ENCODE assay signal across 1 cellular context in the genomic region with DNA sequence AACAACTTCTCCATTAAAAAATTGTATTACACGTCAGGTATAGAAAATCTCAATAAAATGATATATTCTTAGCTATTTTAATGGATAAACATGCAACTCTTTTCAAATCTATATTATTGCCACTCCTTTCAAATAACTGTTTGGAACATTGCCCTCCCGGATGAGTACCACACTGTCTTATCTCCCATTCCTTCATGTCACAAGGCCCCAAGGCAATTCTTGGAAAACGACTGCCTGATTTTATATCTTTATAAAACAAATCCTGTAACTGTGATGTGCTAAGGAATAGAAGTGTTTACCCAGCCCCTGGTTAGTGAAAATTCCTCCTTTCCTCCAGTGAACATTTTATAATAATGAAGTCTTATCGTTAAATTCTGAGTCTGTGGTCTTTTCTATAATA.
TF ChIP-seq lines count a peak whose summit lies in the region.

No MANE protein-coding gene starts in this region.

TF ChIP-seq in HepG2, 621 proteins besides CTCF, POLR2A, EP300 and RAD21:
- no peak for TF ChIP-seq PCBP2 (optimal IDR thresholded peaks at IDR 0.05; ENCODE audit: low read depth, low read length, poor library complexity, severe bottlenecking)
- no peak for TF ChIP-seq ZMYM4 (CRISPR knock-in tag; IDR thresholded peaks at IDR 0.05)
- no peak for TF ChIP-seq ARNT2 (CRISPR knock-in tag; IDR thresholded peaks at IDR 0.05; ENCODE audit: low read depth)
- TF ChIP-seq NFYC (CRISPR knock-in tag; IDR thresholded peaks at IDR 0.05), result no peak
- TF ChIP-seq NCOR1 (IDR thresholded peaks at IDR 0.05; ENCODE audit: borderline replicate concordance, low read length), result no peak
- TF ChIP-seq, protein P1, sequence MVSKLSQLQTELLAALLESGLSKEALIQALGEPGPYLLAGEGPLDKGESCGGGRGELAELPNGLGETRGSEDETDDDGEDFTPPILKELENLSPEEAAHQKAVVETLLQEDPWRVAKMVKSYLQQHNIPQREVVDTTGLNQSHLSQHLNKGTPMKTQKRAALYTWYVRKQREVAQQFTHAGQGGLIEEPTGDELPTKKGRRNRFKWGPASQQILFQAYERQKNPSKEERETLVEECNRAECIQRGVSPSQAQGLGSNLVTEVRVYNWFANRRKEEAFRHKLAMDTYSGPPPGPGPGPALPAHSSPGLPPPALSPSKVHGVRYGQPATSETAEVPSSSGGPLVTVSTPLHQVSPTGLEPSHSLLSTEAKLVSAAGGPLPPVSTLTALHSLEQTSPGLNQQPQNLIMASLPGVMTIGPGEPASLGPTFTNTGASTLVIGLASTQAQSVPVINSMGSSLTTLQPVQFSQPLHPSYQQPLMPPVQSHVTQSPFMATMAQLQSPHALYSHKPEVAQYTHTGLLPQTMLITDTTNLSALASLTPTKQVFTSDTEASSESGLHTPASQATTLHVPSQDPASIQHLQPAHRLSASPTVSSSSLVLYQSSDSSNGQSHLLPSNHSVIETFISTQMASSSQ (IDR thresholded peaks at IDR 0.05; ENCODE audit: low read depth), result no peak
- TF ChIP-seq, protein P1 (CRISPR knock-in tag; IDR thresholded peaks at IDR 0.05; ENCODE audit: borderline replicate concordance), result no peak
- TF ChIP-seq, protein P2, sequence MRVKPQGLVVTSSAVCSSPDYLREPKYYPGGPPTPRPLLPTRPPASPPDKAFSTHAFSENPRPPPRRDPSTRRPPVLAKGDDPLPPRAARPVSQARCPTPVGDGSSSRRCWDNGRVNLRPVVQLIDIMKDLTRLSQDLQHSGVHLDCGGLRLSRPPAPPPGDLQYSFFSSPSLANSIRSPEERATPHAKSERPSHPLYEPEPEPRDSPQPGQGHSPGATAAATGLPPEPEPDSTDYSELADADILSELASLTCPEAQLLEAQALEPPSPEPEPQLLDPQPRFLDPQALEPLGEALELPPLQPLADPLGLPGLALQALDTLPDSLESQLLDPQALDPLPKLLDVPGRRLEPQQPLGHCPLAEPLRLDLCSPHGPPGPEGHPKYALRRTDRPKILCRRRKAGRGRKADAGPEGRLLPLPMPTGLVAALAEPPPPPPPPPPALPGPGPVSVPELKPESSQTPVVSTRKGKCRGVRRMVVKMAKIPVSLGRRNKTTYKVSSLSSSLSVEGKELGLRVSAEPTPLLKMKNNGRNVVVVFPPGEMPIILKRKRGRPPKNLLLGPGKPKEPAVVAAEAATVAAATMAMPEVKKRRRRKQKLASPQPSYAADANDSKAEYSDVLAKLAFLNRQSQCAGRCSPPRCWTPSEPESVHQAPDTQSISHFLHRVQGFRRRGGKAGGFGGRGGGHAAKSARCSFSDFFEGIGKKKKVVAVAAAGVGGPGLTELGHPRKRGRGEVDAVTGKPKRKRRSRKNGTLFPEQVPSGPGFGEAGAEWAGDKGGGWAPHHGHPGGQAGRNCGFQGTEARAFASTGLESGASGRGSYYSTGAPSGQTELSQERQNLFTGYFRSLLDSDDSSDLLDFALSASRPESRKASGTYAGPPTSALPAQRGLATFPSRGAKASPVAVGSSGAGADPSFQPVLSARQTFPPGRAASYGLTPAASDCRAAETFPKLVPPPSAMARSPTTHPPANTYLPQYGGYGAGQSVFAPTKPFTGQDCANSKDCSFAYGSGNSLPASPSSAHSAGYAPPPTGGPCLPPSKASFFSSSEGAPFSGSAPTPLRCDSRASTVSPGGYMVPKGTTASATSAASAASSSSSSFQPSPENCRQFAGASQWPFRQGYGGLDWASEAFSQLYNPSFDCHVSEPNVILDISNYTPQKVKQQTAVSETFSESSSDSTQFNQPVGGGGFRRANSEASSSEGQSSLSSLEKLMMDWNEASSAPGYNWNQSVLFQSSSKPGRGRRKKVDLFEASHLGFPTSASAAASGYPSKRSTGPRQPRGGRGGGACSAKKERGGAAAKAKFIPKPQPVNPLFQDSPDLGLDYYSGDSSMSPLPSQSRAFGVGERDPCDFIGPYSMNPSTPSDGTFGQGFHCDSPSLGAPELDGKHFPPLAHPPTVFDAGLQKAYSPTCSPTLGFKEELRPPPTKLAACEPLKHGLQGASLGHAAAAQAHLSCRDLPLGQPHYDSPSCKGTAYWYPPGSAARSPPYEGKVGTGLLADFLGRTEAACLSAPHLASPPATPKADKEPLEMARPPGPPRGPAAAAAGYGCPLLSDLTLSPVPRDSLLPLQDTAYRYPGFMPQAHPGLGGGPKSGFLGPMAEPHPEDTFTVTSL (CRISPR knock-in tag; IDR thresholded peaks at IDR 0.05; ENCODE audit: borderline replicate concordance), result no peak
- no peak for TF ChIP-seq FOXM1 (CRISPR knock-in tag; IDR thresholded peaks at IDR 0.05)
- no peak for TF ChIP-seq SIX4 (CRISPR knock-in tag; IDR thresholded peaks at IDR 0.05)
- no peak for TF ChIP-seq RFX1 (IDR thresholded peaks at IDR 0.05)
- no peak for TF ChIP-seq ZNF225 (CRISPR knock-in tag; IDR thresholded peaks at IDR 0.05)
- no peak for TF ChIP-seq ZNF333 (CRISPR knock-in tag; IDR thresholded peaks at IDR 0.05; ENCODE audit: borderline replicate concordance)
- TF ChIP-seq SALL2 (CRISPR knock-in tag; IDR thresholded peaks at IDR 0.05), result no peak
- TF ChIP-seq ZBTB1 (CRISPR knock-in tag; IDR thresholded peaks at IDR 0.05; ENCODE audit: borderline replicate concordance), result no peak
- no peak for TF ChIP-seq SMAD1 (CRISPR knock-in tag; IDR thresholded peaks at IDR 0.05; ENCODE audit: borderline replicate concordance, low read depth)
- TF ChIP-seq ZBTB8A (CRISPR knock-in tag; IDR thresholded peaks at IDR 0.05; ENCODE audit: borderline replicate concordance, low read depth), result no peak
- TF ChIP-seq NAIF1 (CRISPR knock-in tag; IDR thresholded peaks at IDR 0.05; ENCODE audit: borderline replicate concordance), result no peak
